In the genomic region with DNA sequence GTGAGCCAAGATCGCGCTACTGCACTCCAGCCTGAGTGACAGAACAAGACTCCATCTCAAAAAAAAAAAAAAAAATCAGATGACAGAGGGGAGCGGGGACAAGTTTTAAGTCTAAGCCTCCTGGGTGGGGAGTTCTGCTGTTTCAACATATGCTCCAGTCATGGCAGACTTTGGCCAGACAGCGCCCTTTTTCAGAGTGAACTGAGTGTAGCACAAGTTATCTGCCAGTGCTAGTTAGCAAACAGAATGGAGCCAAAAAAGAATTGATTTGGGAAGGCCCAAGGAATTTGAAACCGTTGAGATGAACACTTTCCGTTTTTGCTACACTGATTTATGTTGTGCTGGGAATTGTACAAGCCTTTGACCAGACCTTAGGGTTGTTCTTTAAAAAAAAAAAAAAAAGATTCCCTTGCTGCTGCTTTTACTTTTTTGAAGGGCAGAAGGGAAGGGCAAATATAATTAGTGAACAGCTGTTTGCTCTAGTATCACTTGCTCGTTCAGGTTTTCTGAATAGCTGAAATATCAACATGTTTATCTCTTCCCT, we compare ENCODE assay signal across 8 cellular contexts. TPM values are rescaled to one million over a fixed set of nuclear protein-coding genes. Genes with fewer than 3 reads are reported as not detected.
DNase-seq lines count a peak whose midpoint lies in the region; ATAC-seq and TF ChIP-seq lines count a peak whose summit lies in the region.

No MANE protein-coding gene starts in this region.

- no peak for TF ChIP-seq POLR2A in spleen (IDR thresholded peaks at IDR 0.05)

- H3K9me3 ChIP-seq in right cardiac atrium (ENCODE audit: control insufficient read depth, low read length) (no peaks in the 10 kb centered on the region), spleen (no peaks in the 10 kb centered on the region), MG63 (no peaks in the 10 kb centered on the region)

- peak overlapping the region; percentile 18; the same call in 1 of the 2 replicates for H3K4me3 ChIP-seq in WI38 (ENCODE audit: low read depth, low read length)
- no peak overlapping the region for H3K4me3 ChIP-seq in right cardiac atrium (ENCODE audit: low read length)
- H3K4me3 ChIP-seq in spleen = no peak overlapping the region
- no peak overlapping the region; the same call in 1 of the 2 replicates for H3K4me3 ChIP-seq in MG63

- peak; percentile 64 for DNase-seq in LHCN-M2 (ENCODE audit: low read depth)
- DNase-seq in right cardiac atrium = peak; percentile 59 to 83 (median 68)
- DNase-seq in spleen = no peak
- DNase-seq in MG63 = no peak
- DNase-seq in GM10266 (ENCODE audit: extremely low spot score) = no peak
- DNase-seq in SKM-1 (lab: John Stamatoyannopoulos, UW; ENCODE audit: unreplicated experiment) = no peak

- peak; percentile 26 to 58 for ATAC-seq in right cardiac atrium
- no peak for ATAC-seq in HG02763 (IDR thresholded peaks at IDR 0.05; ENCODE audit: unreplicated experiment)

- 26% methylated on average over 7 of the region's 7 CpGs for WGBS in right cardiac atrium
- 50 to 71% (median 59%) methylated on average over 7 of the region's 7 CpGs for WGBS in spleen, 5 donors

- H3K4me1 ChIP-seq in right cardiac atrium (ENCODE audit: control insufficient read depth, insufficient read depth, low read length) (peaks cover 33% of the 10 kb centered on the region), spleen (peaks cover 72 to 100% (median 93%) of the 10 kb centered on the region in 6 donors)

- no peak for TF ChIP-seq CTCF in WI38 (IDR thresholded peaks at IDR 0.05; ENCODE audit: low read depth, low read length)
- no peak for TF ChIP-seq CTCF in spleen (IDR thresholded peaks at IDR 0.05 in 8 of 11, conservative IDR thresholded peaks at IDR 0.05 in 3 of 11)
- no peak for TF ChIP-seq CTCF in GM10266 (IDR thresholded peaks at IDR 0.05; ENCODE audit: control insufficient read depth, insufficient read depth, low read depth, missing control alignments)

- H3K36me3 ChIP-seq in spleen (peaks cover 0 to 36% (median 4%) of the 10 kb centered on the region in 6 donors), MG63 (peaks cover 82% of the 10 kb centered on the region)

- H3K27ac ChIP-seq in right cardiac atrium (ENCODE audit: low read length) = peak overlapping the region; percentile 100
- peak overlapping the region in 7 of 8 donors; percentile 83 to 94 (median 93) for H3K27ac ChIP-seq in spleen

- no peaks in the 10 kb centered on the region for H3K27me3 ChIP-seq in right cardiac atrium (ENCODE audit: control insufficient read depth, insufficient read depth)
- H3K27me3 ChIP-seq in spleen (replicated peaks in 1 of 7) = no peaks in the 10 kb centered on the region
- H3K27me3 ChIP-seq in MG63 = no peaks in the 10 kb centered on the region

- intact Hi-C loops in right cardiac atrium (cut with DNase I) = loop anchor here in 3 of 4 donors (5.0 to 10.0 kb wide), 5 partner anchors 39 to 74 kb away; no protein-coding TSS in a partner anchor
- intact Hi-C loops in spleen (cut with DNase I; ENCODE audit: low total_unique reads) = loop anchor here (10.0 kb wide), 1 partner anchor 52 kb away; no protein-coding TSS in a partner anchor

RNA-seq across cellular contexts. Expression of a gene that starts 5.7 kb away (rescaled TPM):
- 451 and 519 TPM in 2 replicates for total RNA-seq in LHCN-M2 (2014; rRNA removed)
- polyA plus RNA-seq in LHCN-M2 (2012) = 1,228 TPM
- 100 to 1,000 TPM; 116 to 226 (median 122) TPM for total RNA-seq in right cardiac atrium
- polyA plus RNA-seq in right cardiac atrium = 87.4 TPM
- total RNA-seq in spleen = 100 to 1,000 TPM; 360 to 621 (median 487) TPM
- polyA plus RNA-seq in spleen = 100 to 1,000 TPM in 1 of 3 donors, 10 to 100 TPM in 2; 39.3 to 185 (median 51.2) TPM
- total RNA-seq in MG63 (2014; rRNA removed; shearing (Covaris generic); ENCODE audit: low replicate concordance) = 476 and 621 TPM in 2 replicates

RNA-seq across cellular contexts. Expression of a gene that starts 34.1 kb away (rescaled TPM):
- total RNA-seq in LHCN-M2 (2014; rRNA removed) (279 and 320 TPM in 2 replicates), right cardiac atrium (100 to 1,000 TPM; 477 to 576 (median 534) TPM), spleen (100 to 1,000 TPM; 232 to 538 (median 244) TPM)
- 371 TPM for polyA plus RNA-seq in LHCN-M2 (2012)
- polyA plus RNA-seq in right cardiac atrium (829 TPM), spleen (100 to 1,000 TPM; 276 to 365 (median 328) TPM)
- total RNA-seq in MG63 (2014; rRNA removed; shearing (Covaris generic); ENCODE audit: low replicate concordance) = 252 and 669 TPM in 2 replicates

RNA-seq across cellular contexts. Expression of a gene that starts 35.3 kb away (rescaled TPM):
- total RNA-seq in LHCN-M2 (2014; rRNA removed) = 0.19 and 2.0 TPM in 2 replicates
- 0.09 TPM for polyA plus RNA-seq in LHCN-M2 (2012)
- total RNA-seq in right cardiac atrium = 1 to 10 TPM; 1.0 to 4.4 (median 3.0) TPM
- 0.88 TPM for polyA plus RNA-seq in right cardiac atrium
- 100 to 1,000 TPM in 4 of 7 donors, 10 to 100 TPM in 3; 58.2 to 163 (median 122) TPM for total RNA-seq in spleen
- 100 to 1,000 TPM in 2 of 3 donors, 10 to 100 TPM in 1; 81.3 to 161 (median 153) TPM for polyA plus RNA-seq in spleen
- total RNA-seq in MG63 (2014; rRNA removed; shearing (Covaris generic); ENCODE audit: low replicate concordance) = 0.30 TPM in 1 of 2 replicates, not detected in the other

Comparison
In these comparisons a context has a peak if more than half of its experiments do, and no peak if none do; other contexts are left out.
1. DNase-seq: peak in LHCN-M2 (single experiment) and right cardiac atrium (3 of 3); none in spleen (single experiment), MG63 (single experiment), GM10266 (single experiment) and SKM-1 (single experiment).
2. RNA of a gene that starts 35.3 kb away (total RNA-seq): 58.2 to 163 TPM in spleen; 1.0 to 4.4 TPM in right cardiac atrium, 0.19 to 2.0 TPM in LHCN-M2 and 0.30 TPM in MG63; every median in the first group is over 10 times any median in the second.